ENCODE assay signal across 8 cellular contexts in genomic region chr10:43362191-43362839, GRCh38. TPM values are rescaled to one million over a fixed set of nuclear protein-coding genes. Genes with fewer than 3 reads are reported as not detected.
DNase-seq lines count a peak whose midpoint lies in the region; ATAC-seq, FAIRE-seq and TF ChIP-seq lines count a peak whose summit lies in the region.

No MANE protein-coding gene starts in this region.

- ATAC-seq in GM18511 (IDR thresholded peaks at IDR 0.05; ENCODE audit: unreplicated experiment) (peak; percentile 97), HG03025 (IDR thresholded peaks at IDR 0.05; ENCODE audit: low FRiP score, unreplicated experiment) (peak; percentile 67), left lung (peak; percentile 99)

- no peaks in the 10 kb centered on the region for H3K27me3 ChIP-seq in dorsolateral prefrontal cortex
- H3K27me3 ChIP-seq in left lung = no peaks in the 10 kb centered on the region

- peak overlapping the region; percentile 42 to 76 (median 64) for H3K4me3 ChIP-seq in dorsolateral prefrontal cortex
- peak overlapping the region; percentile 39 to 63 for H3K4me3 ChIP-seq in left lung

- no peaks in the 10 kb centered on the region for H3K9me3 ChIP-seq in left lung

- H3K36me3 ChIP-seq in left lung = no peaks in the 10 kb centered on the region

- peak overlapping the region; percentile 10 to 98 (median 90) for H3K27ac ChIP-seq in dorsolateral prefrontal cortex
- peak overlapping the region; percentile 82 for H3K27ac ChIP-seq in left lung

- FAIRE-seq in D721Med (lab: Jason Lieb, UNC) = no peak

- H3K4me1 ChIP-seq in left lung = peaks cover 0 to 8% of the 10 kb centered on the region in 2 donors

- peak; percentile 86 for DNase-seq in NCI-H2171 (lab: John Stamatoyannopoulos, UW)
- peak; percentile 99 for DNase-seq in activated CD4-positive, alpha-beta T cell treated with anti-CD3 and anti-CD28 coated beads, Interleukin-2, amount 50 U/mL, for 48 hours
- DNase-seq in dorsolateral prefrontal cortex = peak; percentile 91 to 98 (median 95)
- DNase-seq in left lung = peak; percentile 99
- peak; percentile 92 to 98 for DNase-seq in stimulated activated CD4-positive, alpha-beta T cell treated with anti-CD3 and anti-CD28 coated beads, Interleukin-2, amount 100 ng/mL, for 48 hours
- no peak for DNase-seq in D721Med (ENCODE audit: insufficient read length, low spot score)

- TF ChIP-seq CTCF in dorsolateral prefrontal cortex (IDR thresholded peaks at IDR 0.05 in 54 of 56, conservative IDR thresholded peaks at IDR 0.05 in 2 of 56; ENCODE audit: low read depth in 1 of 56, partially characterized antibody in 56 of 56) (peak in 55 of 56 donors; percentile 35 to 80 (median 62)), left lung (IDR thresholded peaks at IDR 0.05) (peak; percentile 29), D721Med (IDR thresholded peaks at IDR 0.05; ENCODE audit: insufficient read depth, missing control alignments) (no peak)

- intact Hi-C loops in dorsolateral prefrontal cortex (cut with DNase I) = loop anchor here in 1 of 2 donors (10.0 kb wide), 1 partner anchor 578 kb away; the partner anchor contains the start of gene BMS1
- intact Hi-C loops in left lung (cut with DNase I) = no loop called here

RNA-seq across cellular contexts. Expression of gene FXYD4, which starts 9.1 kb away (rescaled TPM):
- total RNA-seq in dorsolateral prefrontal cortex (10 to 100 TPM in 1 of 120 experiments, 1 to 10 TPM in 56, under 1 TPM in 3, not detected in 60; 0.84 to 12.4 (median 2.4) TPM), left lung (1 to 10 TPM; 1.0 to 6.0 TPM)

RNA-seq across cellular contexts. Expression of gene HNRNPF, which starts 46.7 kb away (rescaled TPM):
- total RNA-seq in dorsolateral prefrontal cortex (100 to 1,000 TPM in 2 of 120 experiments, 10 to 100 TPM in 118; 39.3 to 109 (median 59.0) TPM), left lung (100 to 1,000 TPM; 161 to 230 TPM)
